23 cellular contexts compared by ENCODE assay signal in genomic region chr11:79697905-79698304, GRCh38.
A peak's percentile ranks its signal among the peaks of the same experiment; 100 is the strongest.
DNase-seq lines count a peak whose midpoint lies in the region; ATAC-seq and TF ChIP-seq lines count a peak whose summit lies in the region.
"Had no signal": no experiment of that assay in that cellular context is flagged by ENCODE, and none has a peak within 500 bp of the region (broad histone marks: within the 10 kb centered on the region; RNA-seq: fewer than 3 reads in every experiment).

No MANE protein-coding gene starts in this region.

- no peaks in the 10 kb centered on the region for H3K4me1 Mint-ChIP-seq in activated naive CD4-positive, alpha-beta T cell treated with anti-CD3 and anti-CD28 coated beads, Interleukin-2, amount 10 ng/mL, durations not matched to agents 7 days and 5 days
- H3K4me1 Mint-ChIP-seq: B cell; naive thymus-derived CD8-positive, alpha-beta T cell; T-helper 17 cell had no signal

- TF ChIP-seq CTCF in smooth muscle cell (IDR thresholded peaks at IDR 0.05; ENCODE audit: borderline replicate concordance, insufficient read depth, poor library complexity, severe bottlenecking), result no peak

- no peak overlapping the region for H2AFZ ChIP-seq in smooth muscle cell (ENCODE audit: low read depth)
- H2AFZ ChIP-seq: parathyroid adenoma had no signal

- H4K20me1 ChIP-seq in smooth muscle cell (ENCODE audit: low read depth), result no peaks in the 10 kb centered on the region

- H3K9me3 Mint-ChIP-seq in activated naive CD4-positive, alpha-beta T cell treated with anti-CD3 and anti-CD28 coated beads, Interleukin-2, amount 10 ng/mL, durations not matched to agents 7 days and 5 days, result peaks cover 12% of the 10 kb centered on the region

- H3K36me3 Mint-ChIP-seq in activated naive CD4-positive, alpha-beta T cell treated with anti-CD3 and anti-CD28 coated beads, Interleukin-2, amount 10 ng/mL, durations not matched to agents 7 days and 5 days, result no peaks in the 10 kb centered on the region
- H3K36me3 Mint-ChIP-seq: activated CD4-positive, alpha-beta memory T cell treated with anti-CD3 and anti-CD28 coated beads for 36 hours; type B pancreatic cell had no signal

- H3K9me3 ChIP-seq in smooth muscle cell (replicated peaks; ENCODE audit: low read depth), result peaks cover 8% of the 10 kb centered on the region

- no peaks in the 10 kb centered on the region for H3K36me3 ChIP-seq in smooth muscle cell (ENCODE audit: low read depth)
- H3K36me3 ChIP-seq: stomach, WERI-Rb-1 had no signal

- H3K4me1 ChIP-seq in smooth muscle cell (ENCODE audit: low read depth), result no peaks in the 10 kb centered on the region
- H3K4me1 ChIP-seq: parathyroid adenoma, stomach had no signal

- peak overlapping the region; percentile 19 for H3K4me2 ChIP-seq in smooth muscle cell

- no peak overlapping the region for H3K4me3 Mint-ChIP-seq in activated naive CD4-positive, alpha-beta T cell treated with anti-CD3 and anti-CD28 coated beads, Interleukin-2, amount 10 ng/mL, durations not matched to agents 7 days and 5 days
- H3K4me3 Mint-ChIP-seq: activated CD4-positive, alpha-beta memory T cell treated with anti-CD3 and anti-CD28 coated beads for 36 hours; B cell; naive thymus-derived CD8-positive, alpha-beta T cell; T-helper 17 cell; type B pancreatic cell had no signal

- DNase-seq in NOMO-1 treated with DMSO at 0.1 percent for 48 hours (lab: John Stamatoyannopoulos, UW; ENCODE audit: unreplicated experiment), result peak; percentile 19
- no peak for DNase-seq in NOMO-1 (lab: John Stamatoyannopoulos, UW; ENCODE audit: unreplicated experiment in 2 of 2)
- no peak for DNase-seq in smooth muscle cell (lab: John Stamatoyannopoulos, UW; ENCODE audit: unreplicated experiment)
- no peak for DNase-seq in activated naive CD4-positive, alpha-beta T cell treated with anti-CD3 and anti-CD28 coated beads, Interleukin-2, amount 10 ng/mL, durations not matched to agents 7 days and 5 days
- DNase-seq: 8988T; activated CD4-positive, alpha-beta memory T cell treated with anti-CD3 and anti-CD28 coated beads for 36 hours; activated naive CD4-positive, alpha-beta T cell; amygdala; COR-L47; dermis blood vessel endothelial cell; mammary epithelial cell; naive thymus-derived CD8-positive, alpha-beta T cell; NCI-H69; stomach; T-helper 17 cell; WERI-Rb-1 had no signal

- no peaks in the 10 kb centered on the region for H3F3A ChIP-seq in smooth muscle cell (ENCODE audit: low read depth)

- H3K27me3 Mint-ChIP-seq in activated naive CD4-positive, alpha-beta T cell treated with anti-CD3 and anti-CD28 coated beads, Interleukin-2, amount 10 ng/mL, durations not matched to agents 7 days and 5 days, result no peaks in the 10 kb centered on the region
- H3K27me3 Mint-ChIP-seq: activated CD4-positive, alpha-beta memory T cell treated with anti-CD3 and anti-CD28 coated beads for 36 hours; B cell; T-helper 17 cell; type B pancreatic cell had no signal

- CTCF ChIA-PET in activated naive CD4-positive, alpha-beta T cell treated with anti-CD3 and anti-CD28 coated beads, Interleukin-2, amount 10 ng/mL, durations not matched to agents 7 days and 5 days (lab: Charles Lee), result no interaction called here

- H3K27me3 ChIP-seq in smooth muscle cell (ENCODE audit: low read depth), result no peaks in the 10 kb centered on the region
- H3K27me3 ChIP-seq: stomach had no signal

- H3K27ac Mint-ChIP-seq in activated naive CD4-positive, alpha-beta T cell treated with anti-CD3 and anti-CD28 coated beads, Interleukin-2, amount 10 ng/mL, durations not matched to agents 7 days and 5 days, result no peak overlapping the region
- H3K27ac Mint-ChIP-seq: activated CD4-positive, alpha-beta memory T cell treated with anti-CD3 and anti-CD28 coated beads for 36 hours; B cell; naive thymus-derived CD8-positive, alpha-beta T cell; T-helper 17 cell; type B pancreatic cell had no signal

- H3K79me2 ChIP-seq in smooth muscle cell (ENCODE audit: low read depth), result no peaks in the 10 kb centered on the region
- H3K79me2 ChIP-seq: parathyroid adenoma had no signal

- 27% methylated on average over 2 of the region's 2 CpGs for WGBS in smooth muscle cell (ENCODE audit: low lambda C conversion rate)

- no peak overlapping the region for H3K27ac ChIP-seq in smooth muscle cell (ENCODE audit: low read depth)
- H3K27ac ChIP-seq: parathyroid adenoma, stomach, WERI-Rb-1 had no signal

- peak; percentile 65 for ATAC-seq in HG02610 (IDR thresholded peaks at IDR 0.05; ENCODE audit: unreplicated experiment)
- ATAC-seq in HG03520 (IDR thresholded peaks at IDR 0.05; ENCODE audit: unreplicated experiment), result peak; percentile 75
- ATAC-seq in HG02678 (IDR thresholded peaks at IDR 0.05; ENCODE audit: unreplicated experiment), result no peak
- no peak for ATAC-seq in GM21825 (IDR thresholded peaks at IDR 0.05; ENCODE audit: unreplicated experiment)
- ATAC-seq: naive thymus-derived CD8-positive, alpha-beta T cell; T-helper 17 cell had no signal

- no peak overlapping the region for H3K9ac ChIP-seq in smooth muscle cell (ENCODE audit: low read depth)
- H3K9ac ChIP-seq: parathyroid adenoma had no signal

- H3K4me3 ChIP-seq in smooth muscle cell, result no peak overlapping the region
- H3K4me3 ChIP-seq: stomach had no signal

Comparison
In these comparisons a context has a peak if more than half of its experiments do, and no peak if none do; other contexts are left out.
1. ATAC-seq: peak in HG02610 (single experiment) and HG03520 (single experiment); none in HG02678 (single experiment) and GM21825 (single experiment).